ENCODE assay signal across 11 cellular contexts in the genomic region with DNA sequence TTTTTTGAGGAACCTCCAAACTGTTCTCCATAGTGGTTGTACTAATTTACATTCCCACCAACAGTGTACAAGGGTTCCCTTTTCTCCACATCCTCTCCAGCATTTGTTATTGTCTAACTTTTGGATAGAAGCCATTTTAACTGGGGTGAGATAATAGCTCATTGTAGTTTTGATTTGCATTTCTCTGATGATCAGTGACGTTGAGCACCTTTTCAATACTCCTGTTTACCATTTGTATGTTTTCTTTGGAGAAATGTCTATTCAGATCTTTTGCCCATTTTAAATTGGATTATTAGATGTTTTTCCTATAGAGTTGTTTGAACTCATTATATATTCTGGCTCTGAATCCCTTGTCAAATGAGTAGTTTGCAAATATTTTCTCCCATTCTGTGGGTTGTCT. TPM values are rescaled to one million over a fixed set of nuclear protein-coding genes. Genes with fewer than 3 reads are reported as not detected.
"Had no signal": no experiment of that assay in that cellular context is flagged by ENCODE, and none has a peak within 500 bp of the region (broad histone marks: within the 10 kb centered on the region; RNA-seq: fewer than 3 reads in every experiment).

No MANE protein-coding gene starts in this region.

RNA-seq across cellular contexts. Expression of a gene that starts 37.3 kb away (rescaled TPM):
- total RNA-seq: activated B cell treated with CpG ODN at 0.5 μM for 24 hours; activated CD8-positive, alpha-beta T cell treated with anti-CD3 and anti-CD28 coated beads for 36 hours; activated T-cell treated with anti-CD3 and anti-CD28 coated beads, Interleukin-2, amount 50 U/mL, for 4 hours; activated T-helper 17 cell treated with anti-CD3 and anti-CD28 coated beads, Interleukin-2, amount 50 U/mL, for 72 hours; aorta; body of pancreas; esophagus muscularis mucosa; foreskin keratinocyte; gastroesophageal sphincter; T-cell had no signal
- polyA plus RNA-seq: adipose tissue, aorta, foreskin keratinocyte had no signal

RNA-seq across cellular contexts. Expression of a gene that starts 46.5 kb away (rescaled TPM):
- total RNA-seq: activated T-cell treated with anti-CD3 and anti-CD28 coated beads, Interleukin-2, amount 50 U/mL, for 4 hours had no signal
